9 cellular contexts compared by ENCODE assay signal in genomic region chr17:67469208-67469980, GRCh38.
A peak's percentile ranks its signal among the peaks of the same experiment; 100 is the strongest.
DNase-seq lines count a peak whose midpoint lies in the region; ATAC-seq and TF ChIP-seq lines count a peak whose summit lies in the region.
"Had no signal": no experiment of that assay in that cellular context is flagged by ENCODE, and none has a peak within 500 bp of the region (broad histone marks: within the 10 kb centered on the region; RNA-seq: fewer than 3 reads in every experiment).

No MANE protein-coding gene starts in this region.

- no peaks in the 10 kb centered on the region for H3K9me3 Mint-ChIP-seq in CD14-positive monocyte
- peaks cover 0 to 9% (median 0%) of the 10 kb centered on the region in 9 donors for H3K9me3 Mint-ChIP-seq in naive thymus-derived CD8-positive, alpha-beta T cell

- DNase-seq in CD14-positive monocyte (ENCODE audit: low spot score) (no peak), Panc1 (ENCODE audit: low read depth, low spot score) (no peak), dermis blood vessel endothelial cell (peak; percentile 23), SKM-1 treated with dmso at 0.1 percent for 144 hours (lab: John Stamatoyannopoulos, UW; ENCODE audit: unreplicated experiment) (no peak), posterior vena cava (ENCODE audit: low spot score) (no peak), NCI-H526 treated with DMSO at 0.1 percent for 48 hours (lab: John Stamatoyannopoulos, UW) (no peak)
- peak in 8 of 10 donors; percentile 26 to 77 (median 43) for DNase-seq in naive thymus-derived CD8-positive, alpha-beta T cell
- DNase-seq: DMS 273 treated with DMSO at 0.1 percent for 48 hours had no signal

- peaks cover 0 to 3% of the 10 kb centered on the region in 2 donors for H3K36me3 Mint-ChIP-seq in CD14-positive monocyte
- H3K36me3 Mint-ChIP-seq in naive thymus-derived CD8-positive, alpha-beta T cell, result peaks cover 0 to 5% (median 4%) of the 10 kb centered on the region in 3 donors

- no peak overlapping the region for H3K4me3 Mint-ChIP-seq in CD14-positive monocyte
- H3K4me3 Mint-ChIP-seq in naive thymus-derived CD8-positive, alpha-beta T cell, result peak overlapping the region; percentile 72 to 92 (median 84)

- no peaks in the 10 kb centered on the region for H3K27me3 ChIP-seq in Panc1 (ENCODE audit: control insufficient read depth, insufficient read depth, low read length)

- intact Hi-C loops in CD14-positive monocyte (cut with micrococcal nuclease) (no loop called here), Panc1 (cut with micrococcal nuclease; ENCODE audit: unreplicated experiment) (no loop called here), posterior vena cava (cut with DNase I) (loop anchor here in 1 of 2 donors (10.0 kb wide), 1 partner anchor 75 kb away; no protein-coding TSS in a partner anchor)

- in situ Hi-C loops in Panc1 (cut with HindIII; ENCODE audit: low pct_unique_long_range_greater_than_20kb, low sequenced_read_pairs), result no loop called here

- no peaks in the 10 kb centered on the region for H3K9me3 ChIP-seq in Panc1 (ENCODE audit: control insufficient read depth, insufficient read depth, low read depth, low read length)

- H3K4me1 Mint-ChIP-seq in CD14-positive monocyte, result peaks cover 29% of the 10 kb centered on the region
- peaks cover 39 to 80% (median 73%) of the 10 kb centered on the region in 4 donors for H3K4me1 Mint-ChIP-seq in naive thymus-derived CD8-positive, alpha-beta T cell

- ATAC-seq in Panc1, result peak; percentile 84
- ATAC-seq in naive thymus-derived CD8-positive, alpha-beta T cell, result peak; percentile 82 to 85
- ATAC-seq in HG02763 (IDR thresholded peaks at IDR 0.05; ENCODE audit: unreplicated experiment), result no peak

- peaks cover 6% of the 10 kb centered on the region; the same call in 1 of the 2 replicates for H3K4me1 ChIP-seq in Panc1 (ENCODE audit: control insufficient read depth, insufficient read depth, low read length)

- H3K27ac ChIP-seq in Panc1 (ENCODE audit: low read length), result peak overlapping the region; percentile 62

- H3K27ac Mint-ChIP-seq in CD14-positive monocyte, result peak overlapping the region; percentile 22 to 83 (median 63)
- H3K27ac Mint-ChIP-seq in naive thymus-derived CD8-positive, alpha-beta T cell, result peak overlapping the region; percentile 87 to 100 (median 96)

- TF ChIP-seq CTCF in CD14-positive monocyte (IDR thresholded peaks at IDR 0.05) (no peak), Panc1 (IDR thresholded peaks at IDR 0.05) (no peak)

- peaks cover 0 to 5% (median 4%) of the 10 kb centered on the region in 3 donors for H3K27me3 Mint-ChIP-seq in CD14-positive monocyte (ENCODE audit: low read depth in 3 of 3)
- no peaks in the 10 kb centered on the region for H3K27me3 Mint-ChIP-seq in naive thymus-derived CD8-positive, alpha-beta T cell

- CTCF ChIA-PET in Panc1 (lab: Charles Lee), result no interaction called here

- H3K36me3 ChIP-seq in Panc1 (ENCODE audit: control insufficient read depth, insufficient read depth, low read length), result no peaks in the 10 kb centered on the region

- H3K4me3 ChIP-seq in Panc1 (ENCODE audit: low read depth in 2 of 2, low read length in 2 of 2), result peak overlapping the region in 1 of 2 experiments; percentile 18; a peak in 2 of 4 replicates

- POLR2A ChIA-PET in Panc1 (lab: Charles Lee), result no interaction called here
- POLR2A ChIA-PET in naive thymus-derived CD8-positive, alpha-beta T cell (lab: Charles Lee), result interaction anchor here (0.7 to 25.4 kb wide), 11 partner anchors 8 to 103 kb away, joined by 3 to 824 read pairs (median 5); partner anchors contain the start of genes PITPNC1 and PSMD12

- BruUV-seq in Panc1 (replicated peaks; lab: Mats Ljungman, UMichigan), result no TSS peak

Comparison
In these comparisons a context has a peak if more than half of its experiments do, and no peak if none do; other contexts are left out.
1. DNase-seq: peak in dermis blood vessel endothelial cell (single experiment) and naive thymus-derived CD8-positive, alpha-beta T cell (8 of 10); none in CD14-positive monocyte (single experiment), Panc1 (single experiment), SKM-1 treated with dmso at 0.1 percent for 144 hours (single experiment), posterior vena cava (single experiment) and NCI-H526 treated with DMSO at 0.1 percent for 48 hours (single experiment).
2. H3K4me3 Mint-ChIP-seq: peak in naive thymus-derived CD8-positive, alpha-beta T cell (10 of 10); none in CD14-positive monocyte (0 of 2).